8 cellular contexts compared by ENCODE assay signal in the genomic region with DNA sequence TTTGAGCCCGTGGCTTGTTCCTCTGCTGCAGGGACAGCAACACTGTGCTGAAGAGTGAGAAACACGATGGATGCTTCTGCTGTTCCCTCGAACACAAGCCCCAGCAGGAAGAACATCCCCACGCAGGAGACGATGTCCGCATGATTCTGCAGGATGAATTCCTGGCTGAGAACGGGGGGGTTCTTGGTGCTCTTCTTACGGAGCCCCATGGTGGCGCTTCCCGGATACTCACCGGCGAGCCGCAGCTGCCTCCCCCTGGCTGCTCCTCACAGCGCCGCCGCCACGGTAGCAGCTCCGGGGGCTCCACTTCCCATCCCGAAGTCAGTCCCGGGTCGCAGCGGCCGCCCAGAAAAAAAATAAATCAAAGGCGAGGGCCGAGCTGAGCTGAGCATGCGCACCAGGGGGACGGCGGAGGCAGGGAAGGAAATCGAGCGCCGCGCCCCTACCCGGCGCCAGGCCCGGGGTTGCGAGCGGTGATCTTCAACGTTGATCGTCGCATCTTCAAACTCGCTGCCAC. TPM values are rescaled to one million over a fixed set of nuclear protein-coding genes. Genes with fewer than 3 reads are reported as not detected.
DNase-seq lines count a peak whose midpoint lies in the region; ATAC-seq and TF ChIP-seq lines count a peak whose summit lies in the region.

TSS of gene TRAM1L1 (minus strand) at position 392 of the 517 bp plus-strand sequence. CDS start at position 209, 183 bp downstream.

- peak within 1 kb of the TSS; percentile 66 for H3K27ac ChIP-seq in brain microvascular endothelial cell
- H3K27ac ChIP-seq in iPS DF 6.9 (ENCODE audit: low read length), result no peak within 1 kb of the TSS

- H3K9me3 Mint-ChIP-seq in CD14-positive monocyte, result peaks cover 0 to 6% (median 2%) of the 10 kb centered on the region in 7 donors

- TF ChIP-seq CTCF in CD14-positive monocyte (IDR thresholded peaks at IDR 0.05) (no peak), brain microvascular endothelial cell (IDR thresholded peaks at IDR 0.05; ENCODE audit: low read depth, low read length, missing control alignments) (peak; percentile 54)

- peak; percentile 40 for DNase-seq in CD14-positive monocyte (ENCODE audit: low spot score)
- peak; percentile 3 for DNase-seq in GOT3 (lab: John Stamatoyannopoulos, UW)
- DNase-seq in NCI-H524 (lab: John Stamatoyannopoulos, UW), result peak; percentile 44 to 70
- peak; percentile 60 for DNase-seq in brain microvascular endothelial cell
- DNase-seq in iPS DF 6.9 (ENCODE audit: low read depth, low spot score), result peak; percentile 61
- DNase-seq in retina, result peak; percentile 93
- no peak for DNase-seq in activated effector memory CD4-positive, alpha-beta T cell treated with anti-CD3 and anti-CD28 coated beads, Interleukin-2, amount 50 U/mL, for 16 hours

- peaks cover 3% of the 10 kb centered on the region for H3K4me1 Mint-ChIP-seq in CD14-positive monocyte

- H3K36me3 ChIP-seq in brain microvascular endothelial cell (replicated peaks) (no peaks in the 10 kb centered on the region), iPS DF 6.9 (ENCODE audit: control insufficient read depth, insufficient read depth, low read length) (no peaks in the 10 kb centered on the region)

- intact Hi-C loops in CD14-positive monocyte (cut with micrococcal nuclease), result no loop called here

- H3K4me3 Mint-ChIP-seq in CD14-positive monocyte, result peak within 1 kb of the TSS; percentile 49 to 56

- H3K36me3 Mint-ChIP-seq in CD14-positive monocyte, result no peaks in the 10 kb centered on the region

- H3K9me3 ChIP-seq in iPS DF 6.9 (ENCODE audit: control insufficient read depth, insufficient read depth, low read length), result no peaks in the 10 kb centered on the region

- H3K27me3 Mint-ChIP-seq in CD14-positive monocyte (ENCODE audit: low read depth in 3 of 3), result peaks cover 5 to 18% (median 9%) of the 10 kb centered on the region in 3 donors

- H3K27me3 ChIP-seq in brain microvascular endothelial cell (replicated peaks) (no peaks in the 10 kb centered on the region), iPS DF 6.9 (ENCODE audit: control insufficient read depth, insufficient read depth, low read length) (no peaks in the 10 kb centered on the region)

- no peak for ATAC-seq in GM19324 (IDR thresholded peaks at IDR 0.05; ENCODE audit: low FRiP score, unreplicated experiment)

- no peak within 1 kb of the TSS for H3K27ac Mint-ChIP-seq in CD14-positive monocyte

- H3K4me3 ChIP-seq in brain microvascular endothelial cell (ENCODE audit: low read depth, low read length) (peak within 1 kb of the TSS; percentile 65), iPS DF 6.9 (ENCODE audit: low read length) (peak within 1 kb of the TSS; percentile 75; the same call in 1 of the 2 replicates)

- no CpG with 5 or more reads among the region's 41 CpGs for WGBS in iPS DF 6.9 (ENCODE audit: insufficient coverage, insufficient read length)

- H3K4me1 ChIP-seq in iPS DF 6.9 (ENCODE audit: control insufficient read depth, insufficient read depth, low read length), result peaks cover 1% of the 10 kb centered on the region; the same call in 1 of the 2 replicates

- in situ Hi-C loops in brain microvascular endothelial cell (cut with HindIII; ENCODE audit: low pct_ligation_motif_present, low sequenced_read_pairs), result no loop called here

RNA-seq across cellular contexts. Expression of gene TRAM1L1, which starts in this region (rescaled TPM):
- polyA plus RNA-seq in CD14-positive monocyte, result not detected

Comparison
In these comparisons a context has a peak if more than half of its experiments do, and no peak if none do; other contexts are left out.
1. Peak in DNase-seq in CD14-positive monocyte; RNA of the gene not detected or under 1 TPM.